21 cellular contexts compared by ENCODE assay signal in genomic region chr2:215511454-215512346, GRCh38.
"Had no signal": no experiment of that assay in that cellular context is flagged by ENCODE, and none has a peak within 500 bp of the region (broad histone marks: within the 10 kb centered on the region; RNA-seq: fewer than 3 reads in every experiment).

No MANE protein-coding gene starts in this region.

- H3K4me3 ChIP-seq: breast epithelium, prostate gland, right atrium auricular region, tibial nerve had no signal

- FAIRE-seq: islet of Langerhans, urothelium cell line had no signal

- H3K9me3 ChIP-seq: breast epithelium, prostate gland, right atrium auricular region, tibial nerve had no signal

- H3K27ac ChIP-seq: breast epithelium, foreskin keratinocyte, prostate gland, right atrium auricular region, tibial nerve had no signal

- H3K4me1 ChIP-seq: breast epithelium, prostate gland, right atrium auricular region, tibial nerve had no signal

- ATAC-seq: activated CD8-positive, alpha-beta memory T cell treated with anti-CD3 and anti-CD28 coated beads, Interleukin-2, amount 10 ng/mL, durations not matched to agents 7 days and 5 days; activated T-helper 17 cell treated with anti-CD3 and anti-CD28 coated beads, Interleukin-2, amount 50 U/mL, for 72 hours; effector memory CD8-positive, alpha-beta T cell; foreskin keratinocyte had no signal

- H3K27me3 ChIP-seq: breast epithelium, foreskin keratinocyte, right atrium auricular region, tibial nerve had no signal

- H3K36me3 ChIP-seq: breast epithelium, prostate gland, right atrium auricular region, tibial nerve had no signal

- DNase-seq: activated CD4-positive, alpha-beta memory T cell treated with anti-CD3 and anti-CD28 coated beads, Interleukin-2, amount 10 ng/mL, durations not matched to agents 7 days and 5 days; activated CD4-positive, alpha-beta T cell treated with anti-CD3 and anti-CD28 coated beads for 48 hours; activated CD4-positive, CD25-positive, alpha-beta regulatory T cell; activated CD8-positive, alpha-beta memory T cell treated with anti-CD3 and anti-CD28 coated beads, Interleukin-2, amount 10 ng/mL, durations not matched to agents 7 days and 5 days; activated naive CD4-positive, alpha-beta T cell; activated T-cell treated with anti-CD3 and anti-CD28 coated beads, Interleukin-2, amount 50 U/mL, for 1 hour; aorta; effector memory CD8-positive, alpha-beta T cell; foreskin keratinocyte; glutamatergic neuron; hippocampal formation; mammary epithelial cell; T-helper 1 cell; T-helper 9 cell had no signal
